20 cellular contexts compared by ENCODE assay signal in the genomic region with DNA sequence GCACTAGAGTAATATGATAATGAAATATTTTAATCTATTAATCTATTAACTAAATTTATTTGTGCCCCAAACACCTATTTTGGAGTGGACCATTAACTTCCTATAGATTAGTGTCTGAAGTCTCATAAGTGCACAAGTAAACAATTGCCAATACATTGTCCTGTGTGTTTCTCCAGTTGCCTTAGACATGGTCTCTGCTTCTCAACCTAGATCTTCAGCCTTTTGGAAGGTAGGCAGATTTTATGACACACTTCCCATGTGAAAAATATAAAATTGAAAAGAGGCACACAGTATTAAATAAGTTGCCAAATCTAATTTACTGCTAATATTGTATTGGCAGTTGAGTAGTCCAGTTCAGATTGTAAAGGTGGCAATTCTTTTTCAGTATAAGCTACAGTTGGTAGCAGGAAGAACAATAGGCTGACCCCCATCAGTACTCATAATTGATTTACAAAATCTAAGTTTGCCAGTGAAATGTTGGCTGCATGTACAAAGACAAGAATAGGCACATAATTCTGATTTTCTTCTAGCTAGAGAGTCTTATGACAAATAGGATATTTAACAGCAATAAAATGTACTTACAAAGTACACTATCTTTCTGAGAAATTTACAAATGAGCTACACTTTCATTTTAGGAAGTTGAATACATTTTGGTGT. TPM values are rescaled to one million over a fixed set of nuclear protein-coding genes. Genes with fewer than 3 reads are reported as not detected.
DNase-seq lines count a peak whose midpoint lies in the region; ATAC-seq, FAIRE-seq and TF ChIP-seq lines count a peak whose summit lies in the region.
"Had no signal": no experiment of that assay in that cellular context is flagged by ENCODE, and none has a peak within 500 bp of the region (broad histone marks: within the 10 kb centered on the region; RNA-seq: fewer than 3 reads in every experiment).

No MANE protein-coding gene starts in this region.

- no peaks in the 10 kb centered on the region for H3K9me3 ChIP-seq in CD8-positive, alpha-beta T cell (ENCODE audit: low read length)
- no peaks in the 10 kb centered on the region for H3K9me3 ChIP-seq in Loucy (ENCODE audit: insufficient read depth, low read depth, low read length)
- H3K9me3 ChIP-seq in HepG2 (ENCODE audit: low read length), result no peaks in the 10 kb centered on the region
- no peaks in the 10 kb centered on the region for H3K9me3 ChIP-seq in BE2C
- H3K9me3 ChIP-seq: A549, Caco-2, HAP-1 had no signal

- TF ChIP-seq CTCF in CD8-positive, alpha-beta T cell (IDR thresholded peaks at IDR 0.05), result no peak
- TF ChIP-seq CTCF in Loucy (conservative IDR thresholded peaks at IDR 0.05; ENCODE audit: low read length) (no peak), HepG2 (CRISPR knock-in tag; IDR thresholded peaks at IDR 0.05) (no peak), BE2C (IDR thresholded peaks at IDR 0.05; ENCODE audit: low read depth, low read length) (no peak)

- H3K4me2 ChIP-seq in Loucy (ENCODE audit: low read depth, low read length, poor library complexity, severe bottlenecking) (no peak overlapping the region), HepG2 (ENCODE audit: low read depth, low read length) (no peak overlapping the region)
- H3K4me2 ChIP-seq: A549 had no signal

- H3F3A ChIP-seq in Loucy (ENCODE audit: low read depth), result no peaks in the 10 kb centered on the region

- H3K36me3 Mint-ChIP-seq in CD8-positive, alpha-beta T cell, result peaks cover 15% of the 10 kb centered on the region

- in situ Hi-C loops in HepG2 (cut with HindIII; ENCODE audit: extremely low pct_ligation_motif_present, low pct_unique_long_range_greater_than_20kb), result no loop called here

- H3K79me2 ChIP-seq in Loucy (ENCODE audit: insufficient read depth, low read length), result no peaks in the 10 kb centered on the region
- no peaks in the 10 kb centered on the region for H3K79me2 ChIP-seq in HepG2 (ENCODE audit: insufficient read depth, low read length)

- no peak for ATAC-seq in CD8-positive, alpha-beta T cell
- ATAC-seq in HepG2 (no peak), GM21390 (IDR thresholded peaks at IDR 0.05; ENCODE audit: unreplicated experiment) (no peak)
- ATAC-seq: A549 had no signal

- H3K9ac ChIP-seq in Loucy (ENCODE audit: low read depth, low read length, poor library complexity, severe bottlenecking) (no peak overlapping the region), HepG2 (ENCODE audit: insufficient read depth, low read depth, low read length) (no peak overlapping the region)

- BruUV-seq in HepG2 (replicated peaks; lab: Mats Ljungman, UMichigan), result no TSS peak

- H3K4me1 ChIP-seq in CD8-positive, alpha-beta T cell (ENCODE audit: insufficient read depth, low read length), result no peaks in the 10 kb centered on the region
- no peaks in the 10 kb centered on the region for H3K4me1 ChIP-seq in Loucy (ENCODE audit: insufficient read depth, low read length, poor library complexity, severe bottlenecking)
- peaks cover 36% of the 10 kb centered on the region for H3K4me1 ChIP-seq in HepG2 (ENCODE audit: insufficient read depth, low read length)
- H3K4me1 ChIP-seq in BE2C, result no peaks in the 10 kb centered on the region
- H3K4me1 ChIP-seq: A549, Caco-2, HAP-1 had no signal

- no peaks in the 10 kb centered on the region for H3K27me3 Mint-ChIP-seq in CD8-positive, alpha-beta T cell (ENCODE audit: low read depth)
- H3K27me3 Mint-ChIP-seq: CD4-positive, alpha-beta memory T cell had no signal

- no peak overlapping the region for H3K4me3 ChIP-seq in CD8-positive, alpha-beta T cell (ENCODE audit: low read depth, low read length)
- no peak overlapping the region for H3K4me3 ChIP-seq in Loucy (ENCODE audit: low read length, poor library complexity, severe bottlenecking)
- no peak overlapping the region for H3K4me3 ChIP-seq in HepG2 (replicated peaks in 1 of 3; ENCODE audit: insufficient read depth in 1 of 3, low read depth in 2 of 3, low read length in 3 of 3)
- H3K4me3 ChIP-seq in BE2C (ENCODE audit: low read depth, low read length), result no peak overlapping the region
- H3K4me3 ChIP-seq: A549, HAP-1 had no signal

- no peaks in the 10 kb centered on the region for H3K4me1 Mint-ChIP-seq in CD8-positive, alpha-beta T cell (ENCODE audit: low read depth)

- no peak; a peak in 2 of 4 replicates for TF ChIP-seq POLR2A in HepG2 (IDR thresholded peaks at IDR 0.05; ENCODE audit: insufficient read depth in 1 of 2, low read depth in 2 of 2, low read length in 2 of 2)

- no peaks in the 10 kb centered on the region for H3K36me3 ChIP-seq in CD8-positive, alpha-beta T cell (ENCODE audit: insufficient read depth, low read length)
- H3K36me3 ChIP-seq in Loucy (ENCODE audit: insufficient read depth, low read length), result no peaks in the 10 kb centered on the region
- peaks cover 21 to 74% of the 10 kb centered on the region in 2 experiments for H3K36me3 ChIP-seq in HepG2 (replicated peaks in 1 of 2; ENCODE audit: control insufficient read depth in 1 of 2, insufficient read depth in 2 of 2, low read length in 2 of 2)
- H3K36me3 ChIP-seq in BE2C, result no peaks in the 10 kb centered on the region
- H3K36me3 ChIP-seq: HAP-1 had no signal

- no peak for TF ChIP-seq EP300 in HepG2 (IDR thresholded peaks at IDR 0.05; ENCODE audit: low read depth in 2 of 2, low read length in 2 of 2)
- no peak for TF ChIP-seq EP300 in HepG2 (CRISPR knock-in tag; IDR thresholded peaks at IDR 0.05; ENCODE audit: borderline replicate concordance)

- no peaks in the 10 kb centered on the region for H3K27me3 ChIP-seq in CD8-positive, alpha-beta T cell (ENCODE audit: insufficient read depth, low read length)
- no peaks in the 10 kb centered on the region for H3K27me3 ChIP-seq in Loucy (ENCODE audit: insufficient read depth, low read length, poor library complexity, severe bottlenecking)
- H3K27me3 ChIP-seq in HepG2 (ENCODE audit: control insufficient read depth in 1 of 2, insufficient read depth in 2 of 2, low read length in 2 of 2), result no peaks in the 10 kb centered on the region
- H3K27me3 ChIP-seq in BE2C, result no peaks in the 10 kb centered on the region

- no peak overlapping the region for H3K4me3 Mint-ChIP-seq in CD8-positive, alpha-beta T cell
- H3K4me3 Mint-ChIP-seq: CD4-positive, alpha-beta memory T cell had no signal

- H3K27ac ChIP-seq in CD8-positive, alpha-beta T cell (ENCODE audit: low read depth, low read length), result no peak overlapping the region
- H3K27ac ChIP-seq in HepG2 (ENCODE audit: extremely low read length, insufficient read depth, low read length), result no peak overlapping the region
- H3K27ac ChIP-seq: A549 had no signal

- no peak for TF ChIP-seq RAD21 in HepG2 (CRISPR knock-in tag; IDR thresholded peaks at IDR 0.05)

- H2AFZ ChIP-seq in Loucy (ENCODE audit: low read length) (peak overlapping the region; percentile 3; the same call in 1 of the 2 replicates), HepG2 (ENCODE audit: low read length) (no peak overlapping the region)

- POLR2A ChIA-PET in CD8-positive, alpha-beta T cell (lab: Charles Lee), result no interaction called here
- POLR2A ChIA-PET in HepG2 (lab: Yijun Ruan, JAX), result interaction anchor here (1.0 to 1.4 kb wide), 3 partner anchors 11 to 40 kb away, joined by 3 to 5 read pairs (median 4); partner anchors contain the start of gene A2M

- FAIRE-seq in HepG2 (lab: Jason Lieb, UNC), result no peak
- FAIRE-seq: A549, G401.6, GM18507, H54 had no signal

- intact Hi-C loops in CD8-positive, alpha-beta T cell (cut with DNase I, micrococcal nuclease), result no loop called here
- intact Hi-C loops in HepG2 (cut with micrococcal nuclease; ENCODE audit: unreplicated experiment) (no loop called here), posterior cingulate gyrus (cut with DNase I) (no loop called here)

- DNase-seq in CD8-positive, alpha-beta T cell, result no peak
- DNase-seq in HepG2 (ENCODE audit: low spot score) (no peak), BE2C (no peak), posterior cingulate gyrus (no peak)
- DNase-seq: 8988T; ACHN; AML-193; C1 segment of cervical spinal cord; Caco-2; CD4-positive, alpha-beta memory T cell; DMS153; DND-41; GOT3 had no signal

- H4K20me1 ChIP-seq in Loucy (ENCODE audit: insufficient read depth, low read length, poor library complexity, severe bottlenecking), result no peaks in the 10 kb centered on the region
- peaks cover 28% of the 10 kb centered on the region for H4K20me1 ChIP-seq in HepG2 (ENCODE audit: insufficient read depth, low read length)

- no peaks in the 10 kb centered on the region for H3K9me3 Mint-ChIP-seq in CD8-positive, alpha-beta T cell
- H3K9me3 Mint-ChIP-seq: CD4-positive, alpha-beta memory T cell had no signal

- CTCF ChIA-PET in CD8-positive, alpha-beta T cell (lab: Charles Lee), result no interaction called here
- CTCF ChIA-PET in HepG2 (lab: Yijun Ruan, JAX; ENCODE audit: low intra/inter-chr PET ratio, low total read pairs), result no interaction called here

- no peaks in the 10 kb centered on the region for H3K9me2 ChIP-seq in Loucy (replicated peaks; ENCODE audit: low read depth, low read length)

- H3K27ac Mint-ChIP-seq in CD8-positive, alpha-beta T cell, result peak overlapping the region; percentile 15
- H3K27ac Mint-ChIP-seq: CD4-positive, alpha-beta memory T cell had no signal

TF ChIP-seq in HepG2, 621 proteins besides CTCF, POLR2A, EP300 and RAD21 (continues in another document):
- no peak for TF ChIP-seq ZNF12 (CRISPR knock-in tag; IDR thresholded peaks at IDR 0.05)

RNA-seq across cellular contexts. Expression of gene A2M, which starts 10.8 kb away (rescaled TPM):
- not detected for total RNA-seq in CD8-positive, alpha-beta T cell
- 1,675 and 2,807 TPM in 2 replicates for total RNA-seq in HepG2 (2016; rRNA removed; fragmentation: Illumina TruSeq; extraction: Trizol)
- total RNA-seq in HepG2 (2016; cell fraction: cytosol; rRNA removed; fragmentation: Illumina TruSeq; extraction: Trizol; ENCODE audit: low read depth), result 234 and 270 TPM in 2 replicates
- total RNA-seq in HepG2 (2016; cell fraction: insoluble cytoplasmic fraction; rRNA removed; fragmentation: Illumina TruSeq; extraction: Trizol), result 1,476 and 2,691 TPM in 2 replicates
- total RNA-seq in HepG2 (2016; cell fraction: membrane; rRNA removed; fragmentation: Illumina TruSeq; extraction: Trizol), result 813 and 957 TPM in 2 replicates
- 2,507 and 2,973 TPM in 2 replicates for total RNA-seq in HepG2 (2016; cell fraction: nucleus; rRNA removed; fragmentation: Illumina TruSeq; extraction: Trizol)
- polyA plus RNA-seq in HepG2 (2011; rRNA removed), result 6,551 and 8,760 TPM in 2 replicates
- polyA plus RNA-seq in HepG2 (2011; cell fraction: cytosol; rRNA removed), result 4,485 and 9,624 TPM in 2 replicates
- polyA plus RNA-seq in HepG2 (2011; cell fraction: nucleus; rRNA removed), result 2,489 and 3,325 TPM in 2 replicates
- 4,336 and 6,335 TPM in 2 replicates for polyA plus RNA-seq in HepG2 (2012)
- polyA plus RNA-seq in HepG2 (2016; cell fraction: cytosol; fragmentation: Illumina TruSeq; extraction: Trizol; ENCODE audit: low read depth), result 214 and 262 TPM in 2 replicates
- 1,149 and 1,250 TPM in 2 replicates for polyA plus RNA-seq in HepG2 (2016; cell fraction: insoluble cytoplasmic fraction; fragmentation: Illumina TruSeq; extraction: Trizol; ENCODE audit: low read depth)
- 465 and 618 TPM in 2 replicates for polyA plus RNA-seq in HepG2 (2016; cell fraction: membrane; fragmentation: Illumina TruSeq; extraction: Trizol; ENCODE audit: low read depth)
- polyA plus RNA-seq in HepG2 (2016; cell fraction: nucleus; fragmentation: Illumina TruSeq; extraction: Trizol; ENCODE audit: insufficient read depth, low read depth), result 2,564 and 2,683 TPM in 2 replicates
- 3.9 and 4,519 TPM in 2 replicates for polyA minus RNA-seq in HepG2 (2011; rRNA and poly(A)+ RNA removed; ENCODE audit: low replicate concordance)
- polyA minus RNA-seq in HepG2 (2011; cell fraction: cytosol; rRNA and poly(A)+ RNA removed), result 3,071 and 7,219 TPM in 2 replicates
- 2,321 and 4,395 TPM in 2 replicates for polyA minus RNA-seq in HepG2 (2011; cell fraction: nucleus; rRNA and poly(A)+ RNA removed)
- polyA plus RNA-seq in BE2C (2012; ENCODE audit: insufficient read depth, insufficient read length, low read depth), result 2.1 TPM
- polyA plus RNA-seq: A549 had no signal

Comparison
In these comparisons a context has a peak if more than half of its experiments do, and no peak if none do; other contexts are left out.
1. RNA of gene A2M, which starts 10.8 kb away (total RNA-seq): 234 to 2,973 TPM in HepG2; not detected in CD8-positive, alpha-beta T cell; every median in the first group is over 100 times any median in the second.